8 cellular contexts compared by ENCODE assay signal in the genomic region with DNA sequence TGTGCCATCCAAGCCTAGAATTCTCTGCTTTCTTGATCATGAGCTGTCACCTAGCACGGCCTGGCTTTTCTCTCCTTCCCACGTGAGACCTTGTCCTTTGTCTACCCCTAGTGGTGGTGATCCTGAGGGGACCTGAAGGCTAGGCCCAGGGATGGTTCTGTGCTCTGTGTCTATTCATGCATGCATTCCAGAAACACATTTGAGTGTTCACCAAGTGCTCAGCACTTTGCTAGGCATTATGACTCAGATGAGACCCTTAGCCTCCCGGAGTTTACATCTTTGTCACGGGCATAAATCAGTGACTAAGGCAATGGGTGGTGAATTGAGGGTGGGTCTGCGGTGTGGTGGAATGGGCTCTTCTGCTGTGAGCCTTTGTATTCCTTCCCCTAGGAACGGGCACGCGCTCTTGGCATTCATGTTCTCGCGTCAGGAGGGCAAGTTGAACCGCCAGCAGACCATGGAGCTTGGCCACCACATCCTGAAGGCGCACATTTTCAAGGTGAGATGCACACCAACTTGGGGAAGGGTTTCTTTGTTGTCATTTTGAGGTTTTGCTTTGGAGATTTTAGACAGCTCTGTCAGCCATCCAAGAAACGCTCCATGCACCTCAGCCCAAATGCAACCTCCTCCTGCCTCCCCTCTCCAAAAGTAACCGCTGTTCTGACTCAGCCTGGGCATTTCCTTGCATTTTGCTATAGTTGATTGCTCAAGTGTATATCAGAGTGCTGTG.
DNase-seq lines count a peak whose midpoint lies in the region; ATAC-seq and TF ChIP-seq lines count a peak whose summit lies in the region.

No MANE protein-coding gene starts in this region.

- H3K4me1 Mint-ChIP-seq in mesothelial cell of epicardium, result peaks cover 24% of the 10 kb centered on the region

- peaks cover 51% of the 10 kb centered on the region for H3K36me3 Mint-ChIP-seq in mesothelial cell of epicardium

- DNase-seq in GM10266 (ENCODE audit: extremely low spot score) (peak; percentile 42), HPDE6-E6E7 (ENCODE audit: extremely low spot score) (peak; percentile 8), astrocyte of the hippocampus (ENCODE audit: low read depth, low spot score) (peak; percentile 95), mesothelial cell of epicardium (ENCODE audit: low spot score in 2 of 2, unreplicated experiment in 2 of 2) (no peak), NCI-H2196 (lab: John Stamatoyannopoulos, UW; ENCODE audit: unreplicated experiment) (no peak), OCI-M2 (lab: John Stamatoyannopoulos, UW; ENCODE audit: unreplicated experiment) (no peak)

- H3K4me3 Mint-ChIP-seq in mesothelial cell of epicardium, result no peak overlapping the region

- H3K27me3 Mint-ChIP-seq in mesothelial cell of epicardium (ENCODE audit: low read depth), result no peaks in the 10 kb centered on the region

- TF ChIP-seq CTCF in GM10266 (IDR thresholded peaks at IDR 0.05; ENCODE audit: control insufficient read depth, insufficient read depth, low read depth, missing control alignments), result peak; percentile 36
- no peak for TF ChIP-seq CTCF in mesothelial cell of epicardium (IDR thresholded peaks at IDR 0.05; ENCODE audit: unreplicated experiment)

- H3K9me3 Mint-ChIP-seq in mesothelial cell of epicardium, result no peaks in the 10 kb centered on the region

- ATAC-seq in GM21423 (IDR thresholded peaks at IDR 0.05; ENCODE audit: unreplicated experiment), result peak; percentile 56
- no peak for ATAC-seq in HG03280 (IDR thresholded peaks at IDR 0.05; ENCODE audit: unreplicated experiment)

- peak overlapping the region; percentile 68 for H3K27ac Mint-ChIP-seq in mesothelial cell of epicardium

Comparison
In these comparisons a context has a peak if more than half of its experiments do, and no peak if none do; other contexts are left out.
1. DNase-seq: peak in GM10266 (single experiment), HPDE6-E6E7 (single experiment) and astrocyte of the hippocampus (single experiment); none in mesothelial cell of epicardium (0 of 2), NCI-H2196 (single experiment) and OCI-M2 (single experiment).